ENCODE assay signal across 9 cellular contexts in the genomic region with DNA sequence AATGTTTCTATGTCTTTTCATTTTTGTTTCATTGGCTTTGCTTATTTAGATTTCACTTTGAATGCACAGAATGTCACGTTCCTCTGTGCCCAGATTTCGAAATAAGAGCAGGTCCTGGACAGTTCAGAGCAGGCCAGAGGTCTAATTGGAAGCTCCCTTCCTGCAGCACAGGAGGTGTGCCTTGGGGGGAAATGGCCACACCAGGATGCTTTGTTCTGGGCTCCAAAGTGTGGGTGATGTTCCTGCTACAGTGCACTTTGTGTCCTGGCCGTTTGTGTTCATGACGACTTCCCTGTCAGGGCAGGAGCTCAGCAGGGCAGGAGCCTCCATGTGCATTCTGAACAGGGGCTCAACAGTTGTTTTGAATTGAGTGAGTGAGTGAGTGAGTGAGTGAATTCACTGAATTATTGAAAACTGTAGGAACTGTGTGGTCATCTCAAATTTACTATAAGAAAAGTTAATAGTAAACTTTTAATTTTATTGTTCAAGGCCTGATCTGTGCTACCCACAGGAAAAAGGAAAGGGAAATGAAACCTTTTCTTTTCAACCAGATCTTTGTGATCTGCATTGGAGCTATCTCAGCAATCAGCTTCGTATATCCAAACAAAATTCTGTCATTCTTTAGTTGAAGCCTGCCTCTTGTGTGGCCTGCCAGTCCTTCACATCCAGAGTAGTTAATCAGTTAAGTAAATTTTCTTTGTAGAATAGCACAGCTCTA.
DNase-seq lines count a peak whose midpoint lies in the region; ATAC-seq, FAIRE-seq and TF ChIP-seq lines count a peak whose summit lies in the region.
"Had no signal": no experiment of that assay in that cellular context is flagged by ENCODE, and none has a peak within 500 bp of the region (broad histone marks: within the 10 kb centered on the region; RNA-seq: fewer than 3 reads in every experiment).

No MANE protein-coding gene starts in this region.

- TF ChIP-seq CTCF in astrocyte (IDR thresholded peaks at IDR 0.05; ENCODE audit: insufficient read depth, low read depth, low read length) (no peak), osteoblast (IDR thresholded peaks at IDR 0.05; ENCODE audit: extremely low read depth, low read depth, low read length) (no peak), Caco-2 (IDR thresholded peaks at IDR 0.05; ENCODE audit: insufficient read depth in 1 of 2, low read depth in 1 of 2, low read length in 1 of 2, severe bottlenecking in 1 of 2, unreplicated experiment in 1 of 2) (no peak), foreskin keratinocyte (conservative IDR thresholded peaks at IDR 0.05) (no peak)

- H3K4me2 ChIP-seq in astrocyte (ENCODE audit: low read length) = no peak overlapping the region
- no peak overlapping the region for H3K4me2 ChIP-seq in osteoblast (ENCODE audit: insufficient read depth, low read length)

- POLR2A ChIA-PET in Caco-2 (lab: Charles Lee) = no interaction called here

- intact Hi-C loops in Caco-2 (cut with micrococcal nuclease; ENCODE audit: unreplicated experiment) = no loop called here

- no peak overlapping the region for H3K9ac ChIP-seq in astrocyte (ENCODE audit: low read length)

- peak; percentile 27 for DNase-seq in GM19238 (ENCODE audit: insufficient read length, low spot score)
- DNase-seq in astrocyte (ENCODE audit: low read depth) = no peak
- DNase-seq in osteoblast (ENCODE audit: insufficient read length, low spot score, missing footprints) = peak; percentile 36
- DNase-seq in Caco-2 = no peak
- DNase-seq in NCI-H187 treated with DMSO at 0.1 percent for 48 hours (lab: John Stamatoyannopoulos, UW) = no peak
- DNase-seq in foreskin keratinocyte = no peak
- no peak for DNase-seq in NCI-H1417 (lab: John Stamatoyannopoulos, UW)

- H3K27ac ChIP-seq in astrocyte (ENCODE audit: low read depth, low read length) = no peak overlapping the region
- H3K27ac ChIP-seq in osteoblast (ENCODE audit: low read depth, low read length) = no peak overlapping the region
- no peak overlapping the region for H3K27ac ChIP-seq in foreskin keratinocyte

- H3K36me3 ChIP-seq in astrocyte (ENCODE audit: insufficient read depth, low read length) (peaks cover 3% of the 10 kb centered on the region), osteoblast (ENCODE audit: insufficient read depth, low read length) (no peaks in the 10 kb centered on the region), Caco-2 (ENCODE audit: control insufficient read depth, insufficient read depth, low read length) (no peaks in the 10 kb centered on the region)

- H4K20me1 ChIP-seq in astrocyte (ENCODE audit: insufficient read depth, low read length) (peaks cover 82% of the 10 kb centered on the region), osteoblast (ENCODE audit: insufficient read depth, low read length) (peaks cover 60% of the 10 kb centered on the region)

- peaks cover 16% of the 10 kb centered on the region for H3K4me1 Mint-ChIP-seq in astrocyte (ENCODE audit: low read depth, unreplicated experiment)
- peaks cover 25% of the 10 kb centered on the region for H3K4me1 Mint-ChIP-seq in Caco-2 (ENCODE audit: low read depth, unreplicated experiment)

- no TSS peak for BruUV-seq in Caco-2 (replicated peaks; lab: Mats Ljungman, UMichigan)

- FAIRE-seq in astrocyte (lab: Jason Lieb, UNC) = no peak

- H3K27me3 Mint-ChIP-seq in astrocyte (ENCODE audit: low read depth, unreplicated experiment) = no peaks in the 10 kb centered on the region
- H3K27me3 Mint-ChIP-seq in Caco-2 (ENCODE audit: insufficient read depth, unreplicated experiment) = no peaks in the 10 kb centered on the region
- H3K27me3 Mint-ChIP-seq: activated naive CD4-positive, alpha-beta T cell treated with anti-CD3 and anti-CD28 coated beads, Interleukin-2, amount 50 U/mL, for 24 hours had no signal

- no peak overlapping the region for H2AFZ ChIP-seq in astrocyte (ENCODE audit: low read depth, low read length)
- no peak overlapping the region for H2AFZ ChIP-seq in osteoblast (ENCODE audit: low read length)

- H3K9me3 Mint-ChIP-seq in astrocyte (ENCODE audit: unreplicated experiment) (no peaks in the 10 kb centered on the region), Caco-2 (ENCODE audit: unreplicated experiment) (no peaks in the 10 kb centered on the region)
- H3K9me3 Mint-ChIP-seq: activated naive CD4-positive, alpha-beta T cell treated with anti-CD3 and anti-CD28 coated beads, Interleukin-2, amount 50 U/mL, for 24 hours had no signal

- peaks cover 2% of the 10 kb centered on the region for H3K36me3 Mint-ChIP-seq in astrocyte (ENCODE audit: low read depth, unreplicated experiment)
- peaks cover 4% of the 10 kb centered on the region for H3K36me3 Mint-ChIP-seq in Caco-2 (ENCODE audit: insufficient read depth, unreplicated experiment)

- peaks cover 88% of the 10 kb centered on the region for H3K79me2 ChIP-seq in astrocyte (ENCODE audit: insufficient read depth, low read length)
- peaks cover 92% of the 10 kb centered on the region for H3K79me2 ChIP-seq in osteoblast (ENCODE audit: insufficient read depth, low read length)

- H3K9me3 ChIP-seq in astrocyte (ENCODE audit: insufficient read depth, low read depth, low read length) = no peaks in the 10 kb centered on the region
- no peaks in the 10 kb centered on the region for H3K9me3 ChIP-seq in osteoblast (ENCODE audit: low read depth, low read length)
- H3K9me3 ChIP-seq in Caco-2 = no peaks in the 10 kb centered on the region

- peak overlapping the region; percentile 15 for H3K27ac Mint-ChIP-seq in astrocyte (ENCODE audit: unreplicated experiment)
- H3K27ac Mint-ChIP-seq in Caco-2 (ENCODE audit: unreplicated experiment) = no peak overlapping the region

- H3K4me3 Mint-ChIP-seq in astrocyte (ENCODE audit: unreplicated experiment) = no peak overlapping the region
- H3K4me3 Mint-ChIP-seq in Caco-2 (ENCODE audit: unreplicated experiment) = no peak overlapping the region
- H3K4me3 Mint-ChIP-seq: activated naive CD4-positive, alpha-beta T cell treated with anti-CD3 and anti-CD28 coated beads, Interleukin-2, amount 50 U/mL, for 24 hours had no signal

- CTCF ChIA-PET in Caco-2 (lab: Charles Lee) = no interaction called here

- H3K4me3 ChIP-seq in astrocyte (ENCODE audit: insufficient read depth, low read depth, low read length) (no peak overlapping the region), osteoblast (ENCODE audit: insufficient read depth, low read length) (no peak overlapping the region), Caco-2 (ENCODE audit: low read depth, low read length) (no peak overlapping the region)

- H3K4me1 ChIP-seq in astrocyte (ENCODE audit: insufficient read depth, low read length) = peaks cover 9% of the 10 kb centered on the region
- H3K4me1 ChIP-seq in osteoblast (ENCODE audit: insufficient read depth, low read length) = no peaks in the 10 kb centered on the region
- no peaks in the 10 kb centered on the region for H3K4me1 ChIP-seq in Caco-2
- H3K4me1 ChIP-seq in foreskin keratinocyte = peaks cover 14% of the 10 kb centered on the region

- ATAC-seq in HG02981 (IDR thresholded peaks at IDR 0.05; ENCODE audit: unreplicated experiment) (peak; percentile 78), foreskin keratinocyte (no peak)

- H3K27me3 ChIP-seq in astrocyte (ENCODE audit: insufficient read depth, low read length) (no peaks in the 10 kb centered on the region), osteoblast (ENCODE audit: insufficient read depth, low read length) (no peaks in the 10 kb centered on the region), Caco-2 (replicated peaks; ENCODE audit: control insufficient read depth, insufficient read depth, low read length) (no peaks in the 10 kb centered on the region), foreskin keratinocyte (no peaks in the 10 kb centered on the region)

Comparison
In these comparisons a context has a peak if more than half of its experiments do, and no peak if none do; other contexts are left out.
1. DNase-seq: peak in GM19238 (single experiment) and osteoblast (single experiment); none in astrocyte (single experiment), Caco-2 (0 of 2), NCI-H187 treated with DMSO at 0.1 percent for 48 hours (single experiment), foreskin keratinocyte (0 of 2) and NCI-H1417 (0 of 3).